Comparison of ENCODE assay signal across 8 cellular contexts in the genomic region with DNA sequence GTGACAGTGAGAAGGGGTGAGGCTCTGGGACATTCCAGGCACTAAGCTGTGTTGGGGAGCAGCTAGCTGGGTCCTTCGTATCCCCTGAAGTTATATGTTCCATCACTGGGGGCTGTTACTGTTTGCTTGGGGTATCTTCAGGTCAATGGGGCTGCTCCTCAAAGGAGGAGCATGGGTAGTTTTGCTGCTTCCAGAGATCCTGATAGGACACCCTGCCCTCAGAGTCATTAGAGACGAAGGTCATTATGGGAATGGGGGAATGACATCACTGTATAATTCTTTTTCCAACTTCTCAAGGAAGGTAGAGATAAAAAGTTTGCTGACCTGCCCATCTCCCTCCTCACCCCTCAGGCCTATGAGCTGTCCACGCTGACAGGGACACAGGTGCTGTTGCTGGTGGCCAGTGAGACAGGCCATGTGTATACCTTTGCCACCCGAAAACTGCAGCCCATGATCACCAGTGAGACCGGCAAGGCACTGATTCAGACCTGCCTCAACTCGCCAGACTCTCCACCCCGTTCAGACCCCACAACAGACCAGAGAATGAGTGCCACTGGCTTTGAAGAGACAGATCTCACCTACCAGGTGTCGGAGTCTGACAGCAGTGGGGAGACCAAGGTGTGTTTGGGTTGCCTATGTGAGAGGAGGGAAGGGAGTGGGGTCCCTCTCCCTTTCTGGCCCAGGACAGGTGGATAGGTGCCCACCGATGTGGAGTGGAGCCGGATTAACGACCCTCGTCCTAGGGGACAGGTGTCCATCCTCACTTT. TPM values are rescaled to one million over a fixed set of nuclear protein-coding genes. Genes with fewer than 3 reads are reported as not detected.
DNase-seq lines count a peak whose midpoint lies in the region; ATAC-seq and TF ChIP-seq lines count a peak whose summit lies in the region.

No MANE protein-coding gene starts in this region.

- peaks cover 28 to 32% (median 30%) of the 10 kb centered on the region in 3 donors for H3K36me3 ChIP-seq in skeletal muscle tissue (ENCODE audit: control insufficient read depth in 3 of 3, insufficient read depth in 3 of 3, low read length in 3 of 3)

- no peak for TF ChIP-seq CTCF in fibroblast of mammary gland (conservative IDR thresholded peaks at IDR 0.05; ENCODE audit: control insufficient read depth, insufficient read depth, low read depth, low read length)

- no peaks in the 10 kb centered on the region for H3K9me3 ChIP-seq in T-helper 17 cell (ENCODE audit: control insufficient read depth, low read length, poor library complexity, severe bottlenecking)
- H3K9me3 ChIP-seq in skeletal muscle tissue (ENCODE audit: control insufficient read depth in 3 of 3, low read length in 3 of 3) = no peaks in the 10 kb centered on the region

- no peaks in the 10 kb centered on the region for H3K27me3 Mint-ChIP-seq in T-helper 17 cell

- peaks cover 42 to 51% (median 45%) of the 10 kb centered on the region in 3 donors for H3K4me1 ChIP-seq in skeletal muscle tissue (ENCODE audit: control insufficient read depth in 3 of 3, insufficient read depth in 3 of 3, low read length in 3 of 3)

- H3K9ac ChIP-seq in skeletal muscle tissue (ENCODE audit: low read depth in 1 of 3, low read length in 3 of 3) = peak overlapping the region; percentile 85 to 96 (median 91)

- H3K27me3 ChIP-seq in skeletal muscle tissue (ENCODE audit: control insufficient read depth in 3 of 3, insufficient read depth in 3 of 3, low read length in 3 of 3) = no peaks in the 10 kb centered on the region

- H3K4me3 ChIP-seq in fibroblast of mammary gland (ENCODE audit: control insufficient read depth, low read depth, low read length) (peak overlapping the region; percentile 85), skeletal muscle tissue (ENCODE audit: low read length in 3 of 3) (peak overlapping the region; percentile 83 to 96 (median 85))

- peaks cover 37% of the 10 kb centered on the region for H3K4me1 Mint-ChIP-seq in T-helper 17 cell

- DNase-seq in T-helper 17 cell = no peak
- DNase-seq in fibroblast of mammary gland (ENCODE audit: low read depth) = no peak
- no peak for DNase-seq in DMS53 treated with DMSO at 0.1 percent for 48 hours (lab: John Stamatoyannopoulos, UW; ENCODE audit: unreplicated experiment)

- peak overlapping the region; percentile 99 for H3K4me3 Mint-ChIP-seq in T-helper 17 cell

- H3K27ac Mint-ChIP-seq in T-helper 17 cell = peak overlapping the region; percentile 96

- ATAC-seq in GM18517 (IDR thresholded peaks at IDR 0.05; ENCODE audit: unreplicated experiment) (peak; percentile 1), T-helper 17 cell (no peak), HG02884 (IDR thresholded peaks at IDR 0.05; ENCODE audit: unreplicated experiment) (no peak), HG03354 (IDR thresholded peaks at IDR 0.05; ENCODE audit: poor library complexity, severe bottlenecking, unreplicated experiment) (no peak), HG03342 (IDR thresholded peaks at IDR 0.05; ENCODE audit: unreplicated experiment) (no peak)

- H3K36me3 Mint-ChIP-seq in T-helper 17 cell (ENCODE audit: low read depth) = peaks cover 2% of the 10 kb centered on the region

- peak overlapping the region; percentile 92 for H3K27ac ChIP-seq in skeletal muscle tissue (ENCODE audit: low read depth, low read length)

RNA-seq across cellular contexts. Expression of a gene that starts 2.6 kb away (rescaled TPM):
- total RNA-seq in T-helper 17 cell = 10 to 100 TPM; 26.3 to 27.9 TPM
- 21.4 TPM for total RNA-seq in skeletal muscle tissue

RNA-seq across cellular contexts. Expression of a gene that starts 8.3 kb away (rescaled TPM):
- total RNA-seq in T-helper 17 cell (10 to 100 TPM; 73.9 to 78.0 TPM), skeletal muscle tissue (11.0 TPM)

RNA-seq across cellular contexts. Expression of a gene that starts 55.6 kb away (rescaled TPM):
- total RNA-seq in T-helper 17 cell (10 to 100 TPM; 32.3 to 35.0 TPM), skeletal muscle tissue (31.3 TPM)
